In the genomic region with DNA sequence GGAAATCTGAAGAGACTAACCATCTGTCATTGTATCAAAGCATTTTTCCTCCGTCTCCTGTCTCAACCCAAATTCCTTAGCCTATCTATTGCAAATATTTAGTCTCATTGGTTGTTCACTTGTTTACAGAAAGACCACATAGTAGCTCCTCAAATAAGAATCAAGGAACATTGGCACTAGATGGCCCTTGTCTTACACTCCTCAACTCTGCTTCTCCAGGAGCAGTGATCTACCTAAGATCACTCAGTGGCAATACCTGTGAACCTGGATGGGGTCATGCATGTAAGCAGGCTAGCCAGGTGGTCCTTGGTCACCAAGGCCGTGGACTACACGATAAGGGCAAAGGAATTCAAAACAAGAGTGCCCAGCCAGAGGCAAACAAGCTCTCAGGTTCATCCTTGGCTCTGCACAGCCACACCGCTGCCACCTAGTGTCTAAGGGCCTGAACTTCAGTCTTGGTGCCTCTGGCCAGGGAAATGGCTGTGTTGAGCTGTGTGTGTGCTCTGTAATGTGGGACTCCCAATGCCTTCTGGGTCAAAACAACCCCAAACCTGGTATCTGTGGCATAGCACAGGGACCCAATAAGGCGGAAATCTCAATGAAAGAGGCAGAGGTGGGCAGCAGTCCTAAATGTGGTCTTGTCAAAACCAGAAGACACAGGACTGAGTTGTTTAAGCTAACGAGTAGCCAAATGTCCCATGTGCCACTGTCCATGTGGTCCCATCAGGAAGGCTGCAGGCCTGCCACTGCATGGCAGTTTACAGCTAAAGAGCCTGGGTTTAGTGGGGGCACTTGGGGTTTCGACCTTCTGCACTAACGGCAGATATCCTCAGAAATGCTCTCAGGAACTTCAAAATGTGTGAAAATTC, we compare ENCODE assay signal across 8 cellular contexts. TPM values are rescaled to one million over a fixed set of nuclear protein-coding genes. Genes with fewer than 3 reads are reported as not detected.
DNase-seq lines count a peak whose midpoint lies in the region; ATAC-seq, FAIRE-seq and TF ChIP-seq lines count a peak whose summit lies in the region.

No MANE protein-coding gene starts in this region.

- H3K9me3 ChIP-seq in uterus, result no peaks in the 10 kb centered on the region

- peak; percentile 91 for FAIRE-seq in GM12892 (lab: Jason Lieb, UNC)

- H3K4me3 ChIP-seq in uterus, result no peak overlapping the region

- DNase-seq in GM12892 (ENCODE audit: insufficient read length), result peak; percentile 50
- DNase-seq in NCI-H1048 (lab: John Stamatoyannopoulos, UW), result peak; percentile 50
- peak; percentile 61 for DNase-seq in SK-N-DZ (ENCODE audit: low spot score)
- peak; percentile 69 for DNase-seq in activated naive CD4-positive, alpha-beta T cell treated with Interleukin-2 at 50 U/mL for 16 hours
- DNase-seq in globus pallidus (ENCODE audit: low spot score), result peak; percentile 63
- peak; percentile 90 for DNase-seq in posterior vena cava (ENCODE audit: low spot score)
- peak; percentile 67 to 69 for DNase-seq in uterus

- ATAC-seq in HG02623 (IDR thresholded peaks at IDR 0.05; ENCODE audit: unreplicated experiment), result peak; percentile 74

- no peaks in the 10 kb centered on the region for H3K27me3 ChIP-seq in uterus

- peak overlapping the region; percentile 32 to 69 for H3K27ac ChIP-seq in uterus

- peak; percentile 62 to 91 (median 75) for TF ChIP-seq CTCF in uterus (IDR thresholded peaks at IDR 0.05)

- no peaks in the 10 kb centered on the region for H3K36me3 ChIP-seq in uterus

- TF ChIP-seq POLR2A in GM12892 (IDR thresholded peaks at IDR 0.05; ENCODE audit: low read depth, low read length) (no peak), uterus (IDR thresholded peaks at IDR 0.05) (no peak)

- intact Hi-C loops in posterior vena cava (cut with DNase I) (no loop called here), uterus (cut with DNase I; ENCODE audit: low total_unique reads) (loop anchor here (10.0 kb wide), 1 partner anchor 53 kb away; the partner anchor contains the start of gene GPR161)

- no peaks in the 10 kb centered on the region for H3K4me1 ChIP-seq in uterus

RNA-seq across cellular contexts. Expression of gene GPR161, which starts 54.5 kb away (rescaled TPM):
- 0.25 TPM for polyA plus RNA-seq in GM12892 (2012; ENCODE audit: missing spikeins)
- polyA plus RNA-seq in SK-N-DZ (2014; cell fraction: cytosol; rRNA removed), result 15.4 and 19.7 TPM in 2 replicates
- polyA plus RNA-seq in SK-N-DZ (2014; cell fraction: nucleus; rRNA removed), result 9.4 and 10.5 TPM in 2 replicates
- total RNA-seq in posterior vena cava (10 to 100 TPM; 12.9 to 17.7 TPM), uterus (10 to 100 TPM in 3 of 4 donors, 1 to 10 TPM in 1; 9.7 to 45.5 (median 37.6) TPM)
